ENCODE assay signal across 1 cellular context in the genomic region with DNA sequence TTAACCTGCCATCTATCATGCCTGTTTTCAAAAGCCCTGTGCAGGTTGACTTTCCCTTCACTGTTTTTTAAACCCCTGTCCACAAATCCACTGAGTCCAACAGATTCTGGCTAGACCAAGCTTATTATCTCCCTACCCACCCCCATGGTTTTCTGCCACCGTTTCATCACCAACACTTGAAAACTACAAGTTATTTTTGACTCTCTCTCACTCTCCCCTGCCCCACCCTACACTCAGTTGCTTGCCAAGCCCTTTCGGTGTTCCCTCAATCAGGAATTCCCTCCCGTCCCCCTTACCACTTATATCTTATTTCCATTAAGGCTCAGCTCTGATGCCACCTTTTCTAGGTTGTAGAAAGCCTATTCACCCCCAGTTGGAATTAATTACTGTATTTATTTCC.
TF ChIP-seq lines count a peak whose summit lies in the region.

No MANE protein-coding gene starts in this region.

TF ChIP-seq in HepG2, 621 proteins besides CTCF, POLR2A, EP300 and RAD21:
- TF ChIP-seq, protein P1, sequence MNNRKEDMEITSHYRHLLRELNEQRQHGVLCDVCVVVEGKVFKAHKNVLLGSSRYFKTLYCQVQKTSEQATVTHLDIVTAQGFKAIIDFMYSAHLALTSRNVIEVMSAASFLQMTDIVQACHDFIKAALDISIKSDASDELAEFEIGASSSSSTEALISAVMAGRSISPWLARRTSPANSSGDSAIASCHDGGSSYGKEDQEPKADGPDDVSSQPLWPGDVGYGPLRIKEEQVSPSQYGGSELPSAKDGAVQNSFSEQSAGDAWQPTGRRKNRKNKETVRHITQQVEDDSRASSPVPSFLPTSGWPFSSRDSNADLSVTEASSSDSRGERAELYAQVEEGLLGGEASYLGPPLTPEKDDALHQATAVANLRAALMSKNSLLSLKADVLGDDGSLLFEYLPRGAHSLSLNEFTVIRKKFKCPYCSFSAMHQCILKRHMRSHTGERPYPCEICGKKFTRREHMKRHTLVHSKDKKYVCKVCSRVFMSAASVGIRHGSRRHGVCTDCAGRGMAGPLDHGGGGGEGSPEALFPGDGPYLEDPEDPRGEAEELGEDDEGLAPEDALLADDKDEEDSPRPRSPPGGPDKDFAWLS (CRISPR knock-in tag; IDR thresholded peaks at IDR 0.05; ENCODE audit: borderline replicate concordance), result no peak
- TF ChIP-seq NR1H2 (CRISPR knock-in tag; IDR thresholded peaks at IDR 0.05; ENCODE audit: borderline replicate concordance, low read depth) (no peak), ZNF432 (CRISPR knock-in tag; IDR thresholded peaks at IDR 0.05; ENCODE audit: borderline replicate concordance) (no peak), ZNF788 (CRISPR knock-in tag; IDR thresholded peaks at IDR 0.05; ENCODE audit: borderline replicate concordance) (no peak), ZNF839 (CRISPR knock-in tag; IDR thresholded peaks at IDR 0.05; ENCODE audit: borderline replicate concordance) (no peak), SOX6 (IDR thresholded peaks at IDR 0.05) (no peak), SOX6 (CRISPR knock-in tag; IDR thresholded peaks at IDR 0.05) (no peak)
TF ChIP-seq in HepG2: peak in this region for 0.
